Comparison of ENCODE assay signal across 9 cellular contexts in the genomic region with DNA sequence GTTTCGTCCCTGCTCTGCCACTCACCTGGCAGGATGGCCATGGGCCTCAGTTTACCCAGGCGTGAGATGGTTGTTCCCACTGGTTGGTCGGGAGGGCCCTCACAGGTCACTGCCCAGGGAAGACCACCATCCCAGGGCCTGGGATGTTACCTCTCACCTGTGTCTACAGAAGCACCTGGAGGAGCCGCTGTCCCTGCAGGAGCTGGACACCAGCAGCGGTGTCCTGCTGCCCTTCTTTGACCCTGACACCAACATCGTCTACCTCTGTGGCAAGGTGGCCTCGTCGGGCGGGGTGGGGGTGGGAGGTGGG. TPM values are rescaled to one million over a fixed set of nuclear protein-coding genes. Genes with fewer than 3 reads are reported as not detected.
DNase-seq lines count a peak whose midpoint lies in the region; ATAC-seq, FAIRE-seq and TF ChIP-seq lines count a peak whose summit lies in the region.
"Had no signal": no experiment of that assay in that cellular context is flagged by ENCODE, and none has a peak within 500 bp of the region (broad histone marks: within the 10 kb centered on the region; RNA-seq: fewer than 3 reads in every experiment).

No MANE protein-coding gene starts in this region.

- in situ Hi-C loops in HepG2 (cut with HindIII; ENCODE audit: extremely low pct_ligation_motif_present, low pct_unique_long_range_greater_than_20kb) = no loop called here

- TF ChIP-seq CTCF in HepG2 (CRISPR knock-in tag; IDR thresholded peaks at IDR 0.05) (no peak), right lobe of liver (IDR thresholded peaks at IDR 0.05) (no peak), Peyer's patch (IDR thresholded peaks at IDR 0.05) (peak in 1 of 6 experiments; percentile 19)

- DNase-seq in HepG2 (ENCODE audit: low spot score) (no peak), right lobe of liver (no peak), Peyer's patch (no peak), HPDE6-E6E7 (ENCODE audit: extremely low spot score) (no peak), GDM1 (lab: John Stamatoyannopoulos, UW) (no peak), HK-2 (ENCODE audit: unreplicated experiment) (no peak), globus pallidus (ENCODE audit: low spot score) (no peak)
- no peak for DNase-seq in effector memory CD4-positive, alpha-beta T cell

- TF ChIP-seq RAD21 in HepG2 (CRISPR knock-in tag; IDR thresholded peaks at IDR 0.05) = no peak

- no peak overlapping the region for H2AFZ ChIP-seq in HepG2 (ENCODE audit: low read length)

- CTCF ChIA-PET in HepG2 (lab: Yijun Ruan, JAX; ENCODE audit: low intra/inter-chr PET ratio, low total read pairs) = no interaction called here

- no peak overlapping the region for H3K9ac ChIP-seq in HepG2 (ENCODE audit: insufficient read depth, low read depth, low read length)

- H3K27ac ChIP-seq in HepG2 (ENCODE audit: extremely low read length, insufficient read depth, low read length) (no peak overlapping the region), right lobe of liver (no peak overlapping the region), Peyer's patch (peak overlapping the region; percentile 80 to 97 (median 86))
- H3K27ac ChIP-seq in effector memory CD4-positive, alpha-beta T cell (ENCODE audit: insufficient read depth, low read length, poor library complexity, severe bottlenecking) = peak overlapping the region; percentile 94
- H3K27ac ChIP-seq: lower lobe of right lung had no signal

- no peak for TF ChIP-seq EP300 in HepG2 (IDR thresholded peaks at IDR 0.05; ENCODE audit: low read depth in 2 of 2, low read length in 2 of 2)
- no peak for TF ChIP-seq EP300 in HepG2 (CRISPR knock-in tag; IDR thresholded peaks at IDR 0.05; ENCODE audit: borderline replicate concordance)

- no peak for ATAC-seq in HepG2
- no peak for ATAC-seq in right lobe of liver

- no TSS peak for BruUV-seq in HepG2 (replicated peaks; lab: Mats Ljungman, UMichigan)

- intact Hi-C loops in HepG2 (cut with micrococcal nuclease; ENCODE audit: unreplicated experiment) (no loop called here), right lobe of liver (cut with DNase I) (no loop called here)

- H4K20me1 ChIP-seq in HepG2 (ENCODE audit: insufficient read depth, low read length) = no peaks in the 10 kb centered on the region

- no peak overlapping the region for H3K4me2 ChIP-seq in HepG2 (ENCODE audit: low read depth, low read length)

- no peak for FAIRE-seq in HepG2 (lab: Jason Lieb, UNC)

- WGBS in HepG2 (ENCODE audit: low lambda C conversion rate) = 100% methylated on average over 1 of the region's 9 CpGs
- WGBS in right lobe of liver (ENCODE audit: insufficient coverage, low coverage, low lambda C conversion rate, missing lambda C conversion rate) = no CpG with 5 or more reads among the region's 9 CpGs

- H3K36me3 ChIP-seq in HepG2 (replicated peaks in 1 of 2; ENCODE audit: control insufficient read depth in 1 of 2, insufficient read depth in 2 of 2, low read length in 2 of 2) = no peaks in the 10 kb centered on the region
- H3K36me3 ChIP-seq in right lobe of liver = no peaks in the 10 kb centered on the region
- no peaks in the 10 kb centered on the region for H3K36me3 ChIP-seq in Peyer's patch
- peaks cover 29% of the 10 kb centered on the region for H3K36me3 ChIP-seq in effector memory CD4-positive, alpha-beta T cell (ENCODE audit: control insufficient read depth, insufficient read depth, low read length)

- POLR2A ChIA-PET in HepG2 (lab: Yijun Ruan, JAX) = no interaction called here

- H3K9me3 ChIP-seq in HepG2 (ENCODE audit: low read length) = no peaks in the 10 kb centered on the region
- no peaks in the 10 kb centered on the region for H3K9me3 ChIP-seq in right lobe of liver
- H3K9me3 ChIP-seq in Peyer's patch = no peaks in the 10 kb centered on the region
- H3K9me3 ChIP-seq in effector memory CD4-positive, alpha-beta T cell (ENCODE audit: control insufficient read depth, low read length) = no peaks in the 10 kb centered on the region
- H3K9me3 ChIP-seq: lower lobe of right lung had no signal

- no peaks in the 10 kb centered on the region for H3K79me2 ChIP-seq in HepG2 (ENCODE audit: insufficient read depth, low read length)

- peaks cover 27% of the 10 kb centered on the region for H3K4me1 ChIP-seq in HepG2 (ENCODE audit: insufficient read depth, low read length)
- no peaks in the 10 kb centered on the region for H3K4me1 ChIP-seq in right lobe of liver
- H3K4me1 ChIP-seq in Peyer's patch = peaks cover 0 to 34% (median 19%) of the 10 kb centered on the region in 4 donors
- H3K4me1 ChIP-seq in effector memory CD4-positive, alpha-beta T cell (ENCODE audit: control insufficient read depth, insufficient read depth, low read length, poor library complexity, severe bottlenecking) = peaks cover 33% of the 10 kb centered on the region

- H3K4me3 ChIP-seq in HepG2 (replicated peaks in 1 of 3; ENCODE audit: insufficient read depth in 1 of 3, low read depth in 2 of 3, low read length in 3 of 3) (no peak overlapping the region), right lobe of liver (no peak overlapping the region), Peyer's patch (peak overlapping the region in 1 of 4 donors; percentile 97)
- H3K4me3 ChIP-seq in effector memory CD4-positive, alpha-beta T cell (ENCODE audit: insufficient read depth, low read depth, low read length, poor library complexity, severe bottlenecking) = peak overlapping the region; percentile 97

- H3K27me3 ChIP-seq in HepG2 (ENCODE audit: control insufficient read depth in 1 of 2, insufficient read depth in 2 of 2, low read length in 2 of 2) = no peaks in the 10 kb centered on the region
- H3K27me3 ChIP-seq in right lobe of liver = no peaks in the 10 kb centered on the region
- no peaks in the 10 kb centered on the region for H3K27me3 ChIP-seq in Peyer's patch
- H3K27me3 ChIP-seq in effector memory CD4-positive, alpha-beta T cell (replicated peaks; ENCODE audit: control insufficient read depth, insufficient read depth, low read length, poor library complexity, severe bottlenecking) = no peaks in the 10 kb centered on the region

- TF ChIP-seq POLR2A in HepG2 (IDR thresholded peaks at IDR 0.05; ENCODE audit: insufficient read depth in 1 of 2, low read depth in 2 of 2, low read length in 2 of 2) (no peak), right lobe of liver (IDR thresholded peaks at IDR 0.05) (no peak), Peyer's patch (IDR thresholded peaks at IDR 0.05) (no peak)

RNA-seq across cellular contexts. Expression of gene CORO1A, which starts 4.1 kb away (rescaled TPM):
- 5.4 and 6.5 TPM in 2 replicates for total RNA-seq in HepG2 (2016; rRNA removed; fragmentation: Illumina TruSeq; extraction: Trizol)
- 1.5 and 2.3 TPM in 2 replicates for total RNA-seq in HepG2 (2016; cell fraction: cytosol; rRNA removed; fragmentation: Illumina TruSeq; extraction: Trizol; ENCODE audit: low read depth)
- 5.9 and 7.5 TPM in 2 replicates for total RNA-seq in HepG2 (2016; cell fraction: insoluble cytoplasmic fraction; rRNA removed; fragmentation: Illumina TruSeq; extraction: Trizol)
- 2.0 and 3.3 TPM in 2 replicates for total RNA-seq in HepG2 (2016; cell fraction: membrane; rRNA removed; fragmentation: Illumina TruSeq; extraction: Trizol)
- total RNA-seq in HepG2 (2016; cell fraction: nucleus; rRNA removed; fragmentation: Illumina TruSeq; extraction: Trizol) = 2.5 and 3.5 TPM in 2 replicates
- 9.5 and 12.9 TPM in 2 replicates for polyA plus RNA-seq in HepG2 (2011; rRNA removed)
- 10.4 and 20.0 TPM in 2 replicates for polyA plus RNA-seq in HepG2 (2011; cell fraction: cytosol; rRNA removed)
- 13.6 and 19.0 TPM in 2 replicates for polyA plus RNA-seq in HepG2 (2011; cell fraction: nucleus; rRNA removed)
- polyA plus RNA-seq in HepG2 (2012) = 2.5 and 4.0 TPM in 2 replicates
- polyA plus RNA-seq in HepG2 (2016; cell fraction: cytosol; fragmentation: Illumina TruSeq; extraction: Trizol; ENCODE audit: low read depth) = 1.6 TPM in 2 replicates
- polyA plus RNA-seq in HepG2 (2016; cell fraction: insoluble cytoplasmic fraction; fragmentation: Illumina TruSeq; extraction: Trizol; ENCODE audit: low read depth) = 7.6 and 10.2 TPM in 2 replicates
- 1.9 and 2.1 TPM in 2 replicates for polyA plus RNA-seq in HepG2 (2016; cell fraction: membrane; fragmentation: Illumina TruSeq; extraction: Trizol; ENCODE audit: low read depth)
- polyA plus RNA-seq in HepG2 (2016; cell fraction: nucleus; fragmentation: Illumina TruSeq; extraction: Trizol; ENCODE audit: insufficient read depth, low read depth) = 4.7 and 5.6 TPM in 2 replicates
- polyA minus RNA-seq in HepG2 (2011; rRNA and poly(A)+ RNA removed; ENCODE audit: low replicate concordance) = 0.94 and 16.6 TPM in 2 replicates
- polyA minus RNA-seq in HepG2 (2011; cell fraction: cytosol; rRNA and poly(A)+ RNA removed) = 4.0 and 8.4 TPM in 2 replicates
- 1.5 and 1.8 TPM in 2 replicates for polyA minus RNA-seq in HepG2 (2011; cell fraction: nucleus; rRNA and poly(A)+ RNA removed)
- total RNA-seq in right lobe of liver = 10 to 100 TPM in 1 of 6 experiments, 1 to 10 TPM in 5; 7.0 to 15.2 (median 7.9) TPM
- total RNA-seq in Peyer's patch = 100 to 1,000 TPM in 1 of 4 donors, 10 to 100 TPM in 3; 21.2 to 205 (median 32.1) TPM

RNA-seq across cellular contexts. Expression of gene BOLA2B, which starts 6.0 kb away (rescaled TPM):
- 295 and 354 TPM in 2 replicates for total RNA-seq in HepG2 (2016; rRNA removed; fragmentation: Illumina TruSeq; extraction: Trizol)
- 669 and 995 TPM in 2 replicates for total RNA-seq in HepG2 (2016; cell fraction: cytosol; rRNA removed; fragmentation: Illumina TruSeq; extraction: Trizol; ENCODE audit: low read depth)
- total RNA-seq in HepG2 (2016; cell fraction: insoluble cytoplasmic fraction; rRNA removed; fragmentation: Illumina TruSeq; extraction: Trizol) = 323 and 362 TPM in 2 replicates
- 463 and 614 TPM in 2 replicates for total RNA-seq in HepG2 (2016; cell fraction: membrane; rRNA removed; fragmentation: Illumina TruSeq; extraction: Trizol)
- 105 and 119 TPM in 2 replicates for total RNA-seq in HepG2 (2016; cell fraction: nucleus; rRNA removed; fragmentation: Illumina TruSeq; extraction: Trizol)
- polyA plus RNA-seq in HepG2 (2011; rRNA removed) = 63.8 and 97.0 TPM in 2 replicates
- 336 and 429 TPM in 2 replicates for polyA plus RNA-seq in HepG2 (2011; cell fraction: cytosol; rRNA removed)
- 218 and 326 TPM in 2 replicates for polyA plus RNA-seq in HepG2 (2011; cell fraction: nucleus; rRNA removed)
- 107 and 139 TPM in 2 replicates for polyA plus RNA-seq in HepG2 (2012)
- 602 and 1,024 TPM in 2 replicates for polyA plus RNA-seq in HepG2 (2016; cell fraction: cytosol; fragmentation: Illumina TruSeq; extraction: Trizol; ENCODE audit: low read depth)
- 271 TPM in 2 replicates for polyA plus RNA-seq in HepG2 (2016; cell fraction: insoluble cytoplasmic fraction; fragmentation: Illumina TruSeq; extraction: Trizol; ENCODE audit: low read depth)
- polyA plus RNA-seq in HepG2 (2016; cell fraction: membrane; fragmentation: Illumina TruSeq; extraction: Trizol; ENCODE audit: low read depth) = 365 and 503 TPM in 2 replicates
- 177 and 200 TPM in 2 replicates for polyA plus RNA-seq in HepG2 (2016; cell fraction: nucleus; fragmentation: Illumina TruSeq; extraction: Trizol; ENCODE audit: insufficient read depth, low read depth)
- polyA minus RNA-seq in HepG2 (2011; rRNA and poly(A)+ RNA removed; ENCODE audit: low replicate concordance) = 100 and 103 TPM in 2 replicates
- 30.2 and 37.1 TPM in 2 replicates for polyA minus RNA-seq in HepG2 (2011; cell fraction: cytosol; rRNA and poly(A)+ RNA removed)
- 5.9 and 8.1 TPM in 2 replicates for polyA minus RNA-seq in HepG2 (2011; cell fraction: nucleus; rRNA and poly(A)+ RNA removed)
- 100 to 1,000 TPM in 1 of 6 experiments, 10 to 100 TPM in 5; 22.9 to 139 (median 25.6) TPM for total RNA-seq in right lobe of liver
- 100 to 1,000 TPM; 227 to 487 (median 370) TPM for total RNA-seq in Peyer's patch

RNA-seq across cellular contexts. Expression of gene SLX1A, which starts 6.2 kb away (rescaled TPM):
- total RNA-seq in HepG2 (2016; rRNA removed; fragmentation: Illumina TruSeq; extraction: Trizol) = 13.4 and 37.1 TPM in 2 replicates
- 16.4 and 16.8 TPM in 2 replicates for total RNA-seq in HepG2 (2016; cell fraction: cytosol; rRNA removed; fragmentation: Illumina TruSeq; extraction: Trizol; ENCODE audit: low read depth)
- total RNA-seq in HepG2 (2016; cell fraction: insoluble cytoplasmic fraction; rRNA removed; fragmentation: Illumina TruSeq; extraction: Trizol) = 19.5 and 33.4 TPM in 2 replicates
- 13.8 and 16.7 TPM in 2 replicates for total RNA-seq in HepG2 (2016; cell fraction: membrane; rRNA removed; fragmentation: Illumina TruSeq; extraction: Trizol)
- 24.9 and 28.6 TPM in 2 replicates for total RNA-seq in HepG2 (2016; cell fraction: nucleus; rRNA removed; fragmentation: Illumina TruSeq; extraction: Trizol)
- polyA plus RNA-seq in HepG2 (2011; rRNA removed) = 9.1 and 12.0 TPM in 2 replicates
- 9.7 and 26.5 TPM in 2 replicates for polyA plus RNA-seq in HepG2 (2011; cell fraction: cytosol; rRNA removed)
- 98.2 and 122 TPM in 2 replicates for polyA plus RNA-seq in HepG2 (2011; cell fraction: nucleus; rRNA removed)
- 29.1 and 36.0 TPM in 2 replicates for polyA plus RNA-seq in HepG2 (2012)
- 10.3 and 14.9 TPM in 2 replicates for polyA plus RNA-seq in HepG2 (2016; cell fraction: cytosol; fragmentation: Illumina TruSeq; extraction: Trizol; ENCODE audit: low read depth)
- 4.6 and 8.2 TPM in 2 replicates for polyA plus RNA-seq in HepG2 (2016; cell fraction: insoluble cytoplasmic fraction; fragmentation: Illumina TruSeq; extraction: Trizol; ENCODE audit: low read depth)
- polyA plus RNA-seq in HepG2 (2016; cell fraction: membrane; fragmentation: Illumina TruSeq; extraction: Trizol; ENCODE audit: low read depth) = 7.4 and 12.1 TPM in 2 replicates
- 65.2 and 67.5 TPM in 2 replicates for polyA plus RNA-seq in HepG2 (2016; cell fraction: nucleus; fragmentation: Illumina TruSeq; extraction: Trizol; ENCODE audit: insufficient read depth, low read depth)
- 5.1 and 5.8 TPM in 2 replicates for polyA minus RNA-seq in HepG2 (2011; rRNA and poly(A)+ RNA removed; ENCODE audit: low replicate concordance)
- polyA minus RNA-seq in HepG2 (2011; cell fraction: cytosol; rRNA and poly(A)+ RNA removed) = 15.7 and 17.4 TPM in 2 replicates
- 26.7 and 31.3 TPM in 2 replicates for polyA minus RNA-seq in HepG2 (2011; cell fraction: nucleus; rRNA and poly(A)+ RNA removed)
- total RNA-seq in right lobe of liver = 10 to 100 TPM; 15.5 to 83.2 (median 36.4) TPM
- 100 to 1,000 TPM in 3 of 4 donors, 10 to 100 TPM in 1; 56.1 to 283 (median 260) TPM for total RNA-seq in Peyer's patch

RNA-seq across cellular contexts. Expression of gene SULT1A3, which starts 11.5 kb away (rescaled TPM):
- 20.7 and 28.3 TPM in 2 replicates for total RNA-seq in HepG2 (2016; rRNA removed; fragmentation: Illumina TruSeq; extraction: Trizol)
- 31.2 and 41.7 TPM in 2 replicates for total RNA-seq in HepG2 (2016; cell fraction: cytosol; rRNA removed; fragmentation: Illumina TruSeq; extraction: Trizol; ENCODE audit: low read depth)
- total RNA-seq in HepG2 (2016; cell fraction: insoluble cytoplasmic fraction; rRNA removed; fragmentation: Illumina TruSeq; extraction: Trizol) = 26.1 and 29.0 TPM in 2 replicates
- total RNA-seq in HepG2 (2016; cell fraction: membrane; rRNA removed; fragmentation: Illumina TruSeq; extraction: Trizol) = 40.2 and 51.3 TPM in 2 replicates
- total RNA-seq in HepG2 (2016; cell fraction: nucleus; rRNA removed; fragmentation: Illumina TruSeq; extraction: Trizol) = 33.7 and 38.6 TPM in 2 replicates
- 15.4 and 21.0 TPM in 2 replicates for polyA plus RNA-seq in HepG2 (2011; rRNA removed)
- polyA plus RNA-seq in HepG2 (2011; cell fraction: cytosol; rRNA removed) = 6.9 and 7.9 TPM in 2 replicates
- 48.9 and 57.0 TPM in 2 replicates for polyA plus RNA-seq in HepG2 (2011; cell fraction: nucleus; rRNA removed)
- polyA plus RNA-seq in HepG2 (2012) = 5.8 and 11.3 TPM in 2 replicates
- 22.7 and 37.8 TPM in 2 replicates for polyA plus RNA-seq in HepG2 (2016; cell fraction: cytosol; fragmentation: Illumina TruSeq; extraction: Trizol; ENCODE audit: low read depth)
- 91.2 and 105 TPM in 2 replicates for polyA plus RNA-seq in HepG2 (2016; cell fraction: insoluble cytoplasmic fraction; fragmentation: Illumina TruSeq; extraction: Trizol; ENCODE audit: low read depth)
- polyA plus RNA-seq in HepG2 (2016; cell fraction: membrane; fragmentation: Illumina TruSeq; extraction: Trizol; ENCODE audit: low read depth) = 42.3 and 49.8 TPM in 2 replicates
- 122 and 125 TPM in 2 replicates for polyA plus RNA-seq in HepG2 (2016; cell fraction: nucleus; fragmentation: Illumina TruSeq; extraction: Trizol; ENCODE audit: insufficient read depth, low read depth)
- 17.4 and 22.3 TPM in 2 replicates for polyA minus RNA-seq in HepG2 (2011; rRNA and poly(A)+ RNA removed; ENCODE audit: low replicate concordance)
- polyA minus RNA-seq in HepG2 (2011; cell fraction: cytosol; rRNA and poly(A)+ RNA removed) = 4.7 and 4.8 TPM in 2 replicates
- polyA minus RNA-seq in HepG2 (2011; cell fraction: nucleus; rRNA and poly(A)+ RNA removed) = 13.1 and 14.5 TPM in 2 replicates
- total RNA-seq in right lobe of liver = 10 to 100 TPM in 5 of 6 experiments, 1 to 10 TPM in 1; 8.5 to 29.0 (median 11.9) TPM
- 100 to 1,000 TPM in 3 of 4 donors, 10 to 100 TPM in 1; 97.4 to 195 (median 133) TPM for total RNA-seq in Peyer's patch

Comparison
In these comparisons a context has a peak if more than half of its experiments do, and no peak if none do; other contexts are left out.
1. H3K27ac ChIP-seq: peak in Peyer's patch (4 of 4) and effector memory CD4-positive, alpha-beta T cell (single experiment); none in HepG2 (single experiment) and right lobe of liver (0 of 3).